In the genomic region with DNA sequence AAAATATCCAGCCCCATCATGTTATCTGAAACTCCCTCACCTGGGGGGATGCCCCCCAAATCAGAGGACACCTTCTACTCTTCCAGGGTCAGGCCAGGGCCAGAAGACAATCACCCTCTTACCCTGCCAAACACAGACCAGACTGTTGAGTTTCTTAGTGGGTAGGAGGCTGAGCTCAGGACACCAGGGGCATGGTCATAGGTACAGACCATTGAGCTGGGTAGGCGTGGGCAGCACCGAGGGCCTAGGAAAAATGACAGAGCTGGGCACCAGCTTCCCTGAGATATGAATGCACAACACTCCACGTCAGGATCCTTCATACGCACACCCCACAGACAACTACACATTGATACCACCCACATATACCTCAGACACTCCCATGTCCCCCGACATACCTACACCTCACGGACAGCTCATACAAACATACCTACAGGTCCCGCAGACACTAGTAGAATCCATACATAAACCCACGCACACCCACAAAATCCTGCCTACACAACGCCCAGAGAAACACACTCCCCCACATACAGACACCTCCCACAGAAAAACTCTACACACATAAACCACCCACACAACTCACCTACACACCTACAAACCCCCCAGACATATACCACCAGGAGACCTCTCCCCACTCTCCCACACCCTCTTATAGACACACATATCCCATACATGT, we compare ENCODE assay signal across 2 cellular contexts.
A peak's percentile ranks its signal among the peaks of the same experiment; 100 is the strongest.
TF ChIP-seq lines count a peak whose summit lies in the region.

No MANE protein-coding gene starts in this region.

TF ChIP-seq in A549, 52 proteins besides CTCF, POLR2A, EP300 and RAD21:
- TF ChIP-seq ZSCAN20 (CRISPR knock-in tag; IDR thresholded peaks at IDR 0.05) (no peak), EHF (CRISPR knock-in tag; IDR thresholded peaks at IDR 0.05) (no peak), RARB (CRISPR knock-in tag; IDR thresholded peaks at IDR 0.05) (no peak), JUN (IDR thresholded peaks at IDR 0.05) (no peak), KDM5A (IDR thresholded peaks at IDR 0.05) (no peak), HEYL (CRISPR knock-in tag; IDR thresholded peaks at IDR 0.05) (no peak), KDM1A (IDR thresholded peaks at IDR 0.05; ENCODE audit: low read depth) (no peak), MAZ (IDR thresholded peaks at IDR 0.05; ENCODE audit: borderline replicate concordance, low read depth, low read length) (no peak), FOSB (CRISPR knock-in tag; IDR thresholded peaks at IDR 0.05) (no peak), NPAS2 (CRISPR knock-in tag; IDR thresholded peaks at IDR 0.05; ENCODE audit: borderline replicate concordance) (no peak), POLR2AphosphoS2 (conservative IDR thresholded peaks at IDR 0.05; ENCODE audit: low read length) (no peak), BHLHE40 (IDR thresholded peaks at IDR 0.05; ENCODE audit: low read depth, low read length) (no peak), PHF8 (IDR thresholded peaks at IDR 0.05; ENCODE audit: borderline replicate concordance, low read depth) (no peak), HDAC2 (IDR thresholded peaks at IDR 0.05) (no peak), FOSL2 (IDR thresholded peaks at IDR 0.05) (no peak), FOSL2 (CRISPR knock-in tag; IDR thresholded peaks at IDR 0.05) (no peak), TFCP2L1 (CRISPR knock-in tag; IDR thresholded peaks at IDR 0.05) (no peak), JUNB (IDR thresholded peaks at IDR 0.05) (no peak), GATA3 (IDR thresholded peaks at IDR 0.05; ENCODE audit: borderline replicate concordance) (no peak)
- TF ChIP-seq, protein P1, sequence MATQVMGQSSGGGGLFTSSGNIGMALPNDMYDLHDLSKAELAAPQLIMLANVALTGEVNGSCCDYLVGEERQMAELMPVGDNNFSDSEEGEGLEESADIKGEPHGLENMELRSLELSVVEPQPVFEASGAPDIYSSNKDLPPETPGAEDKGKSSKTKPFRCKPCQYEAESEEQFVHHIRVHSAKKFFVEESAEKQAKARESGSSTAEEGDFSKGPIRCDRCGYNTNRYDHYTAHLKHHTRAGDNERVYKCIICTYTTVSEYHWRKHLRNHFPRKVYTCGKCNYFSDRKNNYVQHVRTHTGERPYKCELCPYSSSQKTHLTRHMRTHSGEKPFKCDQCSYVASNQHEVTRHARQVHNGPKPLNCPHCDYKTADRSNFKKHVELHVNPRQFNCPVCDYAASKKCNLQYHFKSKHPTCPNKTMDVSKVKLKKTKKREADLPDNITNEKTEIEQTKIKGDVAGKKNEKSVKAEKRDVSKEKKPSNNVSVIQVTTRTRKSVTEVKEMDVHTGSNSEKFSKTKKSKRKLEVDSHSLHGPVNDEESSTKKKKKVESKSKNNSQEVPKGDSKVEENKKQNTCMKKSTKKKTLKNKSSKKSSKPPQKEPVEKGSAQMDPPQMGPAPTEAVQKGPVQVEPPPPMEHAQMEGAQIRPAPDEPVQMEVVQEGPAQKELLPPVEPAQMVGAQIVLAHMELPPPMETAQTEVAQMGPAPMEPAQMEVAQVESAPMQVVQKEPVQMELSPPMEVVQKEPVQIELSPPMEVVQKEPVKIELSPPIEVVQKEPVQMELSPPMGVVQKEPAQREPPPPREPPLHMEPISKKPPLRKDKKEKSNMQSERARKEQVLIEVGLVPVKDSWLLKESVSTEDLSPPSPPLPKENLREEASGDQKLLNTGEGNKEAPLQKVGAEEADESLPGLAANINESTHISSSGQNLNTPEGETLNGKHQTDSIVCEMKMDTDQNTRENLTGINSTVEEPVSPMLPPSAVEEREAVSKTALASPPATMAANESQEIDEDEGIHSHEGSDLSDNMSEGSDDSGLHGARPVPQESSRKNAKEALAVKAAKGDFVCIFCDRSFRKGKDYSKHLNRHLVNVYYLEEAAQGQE (IDR thresholded peaks at IDR 0.05), result no peak
- TF ChIP-seq, protein P2, sequence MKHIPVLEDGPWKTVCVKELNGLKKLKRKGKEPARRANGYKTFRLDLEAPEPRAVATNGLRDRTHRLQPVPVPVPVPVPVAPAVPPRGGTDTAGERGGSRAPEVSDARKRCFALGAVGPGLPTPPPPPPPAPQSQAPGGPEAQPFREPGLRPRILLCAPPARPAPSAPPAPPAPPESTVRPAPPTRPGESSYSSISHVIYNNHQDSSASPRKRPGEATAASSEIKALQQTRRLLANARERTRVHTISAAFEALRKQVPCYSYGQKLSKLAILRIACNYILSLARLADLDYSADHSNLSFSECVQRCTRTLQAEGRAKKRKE (CRISPR knock-in tag; IDR thresholded peaks at IDR 0.05; ENCODE audit: low read depth), result no peak

TF ChIP-seq in K562, 482 proteins besides CTCF, POLR2A, EP300 and RAD21:
- TF ChIP-seq, protein P3, sequence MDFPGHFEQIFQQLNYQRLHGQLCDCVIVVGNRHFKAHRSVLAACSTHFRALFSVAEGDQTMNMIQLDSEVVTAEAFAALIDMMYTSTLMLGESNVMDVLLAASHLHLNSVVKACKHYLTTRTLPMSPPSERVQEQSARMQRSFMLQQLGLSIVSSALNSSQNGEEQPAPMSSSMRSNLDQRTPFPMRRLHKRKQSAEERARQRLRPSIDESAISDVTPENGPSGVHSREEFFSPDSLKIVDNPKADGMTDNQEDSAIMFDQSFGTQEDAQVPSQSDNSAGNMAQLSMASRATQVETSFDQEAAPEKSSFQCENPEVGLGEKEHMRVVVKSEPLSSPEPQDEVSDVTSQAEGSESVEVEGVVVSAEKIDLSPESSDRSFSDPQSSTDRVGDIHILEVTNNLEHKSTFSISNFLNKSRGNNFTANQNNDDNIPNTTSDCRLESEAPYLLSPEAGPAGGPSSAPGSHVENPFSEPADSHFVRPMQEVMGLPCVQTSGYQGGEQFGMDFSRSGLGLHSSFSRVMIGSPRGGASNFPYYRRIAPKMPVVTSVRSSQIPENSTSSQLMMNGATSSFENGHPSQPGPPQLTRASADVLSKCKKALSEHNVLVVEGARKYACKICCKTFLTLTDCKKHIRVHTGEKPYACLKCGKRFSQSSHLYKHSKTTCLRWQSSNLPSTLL (IDR thresholded peaks at IDR 0.05), result no peak
- no peak for TF ChIP-seq ARHGAP35 (IDR thresholded peaks at IDR 0.05; ENCODE audit: partially characterized antibody)
- peak; percentile 63 for TF ChIP-seq EGR1 (conservative IDR thresholded peaks at IDR 0.05)
- TF ChIP-seq RBM22 (IDR thresholded peaks at IDR 0.05; ENCODE audit: low read depth, low read length, poor library complexity, severe bottlenecking), result no peak
- TF ChIP-seq RB1 (IDR thresholded peaks at IDR 0.05; ENCODE audit: low read depth), result no peak
